6 cellular contexts compared by ENCODE assay signal in genomic region chr6:155837474-155837873, GRCh38.
"Had no signal": no experiment of that assay in that cellular context is flagged by ENCODE, and none has a peak within 500 bp of the region (broad histone marks: within the 10 kb centered on the region; RNA-seq: fewer than 3 reads in every experiment).

No MANE protein-coding gene starts in this region.

- H3K27ac ChIP-seq: HL-60 had no signal

- DNase-seq: IMR-90, KBM-7, KG1 had no signal

- FAIRE-seq: HepG2, HTR-8/SVneo had no signal

- ATAC-seq: HepG2 had no signal
